10 cellular contexts compared by ENCODE assay signal in genomic region chrX:66163849-66164401, GRCh38. TPM values are rescaled to one million over a fixed set of nuclear protein-coding genes. Genes with fewer than 3 reads are reported as not detected.
A peak's percentile ranks its signal among the peaks of the same experiment; 100 is the strongest.
DNase-seq lines count a peak whose midpoint lies in the region; ATAC-seq, FAIRE-seq and TF ChIP-seq lines count a peak whose summit lies in the region.
"Had no signal": no experiment of that assay in that cellular context is flagged by ENCODE, and none has a peak within 500 bp of the region (broad histone marks: within the 10 kb centered on the region; RNA-seq: fewer than 3 reads in every experiment).

A gene with protein sequence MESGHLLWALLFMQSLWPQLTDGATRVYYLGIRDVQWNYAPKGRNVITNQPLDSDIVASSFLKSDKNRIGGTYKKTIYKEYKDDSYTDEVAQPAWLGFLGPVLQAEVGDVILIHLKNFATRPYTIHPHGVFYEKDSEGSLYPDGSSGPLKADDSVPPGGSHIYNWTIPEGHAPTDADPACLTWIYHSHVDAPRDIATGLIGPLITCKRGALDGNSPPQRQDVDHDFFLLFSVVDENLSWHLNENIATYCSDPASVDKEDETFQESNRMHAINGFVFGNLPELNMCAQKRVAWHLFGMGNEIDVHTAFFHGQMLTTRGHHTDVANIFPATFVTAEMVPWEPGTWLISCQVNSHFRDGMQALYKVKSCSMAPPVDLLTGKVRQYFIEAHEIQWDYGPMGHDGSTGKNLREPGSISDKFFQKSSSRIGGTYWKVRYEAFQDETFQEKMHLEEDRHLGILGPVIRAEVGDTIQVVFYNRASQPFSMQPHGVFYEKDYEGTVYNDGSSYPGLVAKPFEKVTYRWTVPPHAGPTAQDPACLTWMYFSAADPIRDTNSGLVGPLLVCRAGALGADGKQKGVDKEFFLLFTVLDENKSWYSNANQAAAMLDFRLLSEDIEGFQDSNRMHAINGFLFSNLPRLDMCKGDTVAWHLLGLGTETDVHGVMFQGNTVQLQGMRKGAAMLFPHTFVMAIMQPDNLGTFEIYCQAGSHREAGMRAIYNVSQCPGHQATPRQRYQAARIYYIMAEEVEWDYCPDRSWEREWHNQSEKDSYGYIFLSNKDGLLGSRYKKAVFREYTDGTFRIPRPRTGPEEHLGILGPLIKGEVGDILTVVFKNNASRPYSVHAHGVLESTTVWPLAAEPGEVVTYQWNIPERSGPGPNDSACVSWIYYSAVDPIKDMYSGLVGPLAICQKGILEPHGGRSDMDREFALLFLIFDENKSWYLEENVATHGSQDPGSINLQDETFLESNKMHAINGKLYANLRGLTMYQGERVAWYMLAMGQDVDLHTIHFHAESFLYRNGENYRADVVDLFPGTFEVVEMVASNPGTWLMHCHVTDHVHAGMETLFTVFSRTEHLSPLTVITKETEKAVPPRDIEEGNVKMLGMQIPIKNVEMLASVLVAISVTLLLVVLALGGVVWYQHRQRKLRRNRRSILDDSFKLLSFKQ (plus strand): TSS chrX:66164247. CDS start chrX:66170571, 6,324 bp downstream.

- peak; percentile 99 for FAIRE-seq in H1 (lab: Jason Lieb, UNC)

- H2AFZ ChIP-seq in H1 (ENCODE audit: low read length) (0 out of 2 replicates have a peak within 1 kb of the TSS, but pooled peaks have one; percentile 44), neural cell (ENCODE audit: low read depth, low read length) (no peak within 1 kb of the TSS)

- H3K27ac Mint-ChIP-seq in CD14-positive monocyte = no peak within 1 kb of the TSS
- peak within 1 kb of the TSS in 1 of 2 donors; percentile 54 for H3K27ac Mint-ChIP-seq in effector memory CD8-positive, alpha-beta T cell
- H3K27ac Mint-ChIP-seq: stimulated activated naive CD8-positive, alpha-beta T cell treated with anti-CD3 and anti-CD28 coated beads, Interleukin-15, Interleukin-2, amounts not matched to agents 100 ng/mL and 50 ng/mL, for 24 hours had no signal

- H3K14ac ChIP-seq in H1 (ENCODE audit: insufficient read length) = no peak within 1 kb of the TSS

- H2BK5ac ChIP-seq in H1 (ENCODE audit: low read depth, low read length) = no peak within 1 kb of the TSS; the same call in 1 of the 2 replicates

- no peaks in the 10 kb centered on the region; a peak in 1 of 7 replicates for H3K4me1 ChIP-seq in H1 (replicated peaks in 1 of 4; ENCODE audit: control insufficient read depth in 3 of 4, insufficient read depth in 4 of 4, low read length in 3 of 4)

- no peaks in the 10 kb centered on the region for H3K9me2 ChIP-seq in neural cell (ENCODE audit: insufficient read depth, low read length)

- TF ChIP-seq EP300 in H1 (IDR thresholded peaks at IDR 0.05; ENCODE audit: borderline replicate concordance in 1 of 2, low read depth in 2 of 2, low read length in 2 of 2) (no peak), neural cell (conservative IDR thresholded peaks at IDR 0.05; ENCODE audit: poor library complexity, severe bottlenecking) (no peak)

- no peak within 1 kb of the TSS for H2BK15ac ChIP-seq in H1 (ENCODE audit: low read length)

- CTCF ChIA-PET in H1 (lab: Charles Lee; ENCODE audit: partially characterized antibody) (no interaction called here), RWPE1 (lab: Yijun Ruan, JAX) (no interaction called here)

- WGBS in H1 (ENCODE audit: extremely low coverage in 1 of 2, insufficient coverage in 1 of 2, insufficient read length in 1 of 2, insufficient replicate concordance in 2 of 2, low coverage in 1 of 2, low lambda C conversion rate in 2 of 2, missing lambda C conversion rate in 1 of 2), 2 experiments = 0% methylated on average over 3 of the region's 3 CpGs; no CpG with 5 or more reads in 1 of the 2 experiments

- no peak within 1 kb of the TSS for H2BK12ac ChIP-seq in H1 (ENCODE audit: low read depth, low read length)

- H3K27me3 ChIP-seq in H1 (replicated peaks in 1 of 4; ENCODE audit: control insufficient read depth in 3 of 4, extremely low read depth in 1 of 4, insufficient read depth in 3 of 4, low read length in 3 of 4) (no peaks in the 10 kb centered on the region), neural cell (ENCODE audit: insufficient read depth, low read depth, low read length) (no peaks in the 10 kb centered on the region)

- TF ChIP-seq RAD21 in H1 (IDR thresholded peaks at IDR 0.05 in 1 of 2, conservative IDR thresholded peaks at IDR 0.05 in 1 of 2; ENCODE audit: low read depth in 2 of 2, low read length in 2 of 2) = no peak
- no peak for TF ChIP-seq RAD21 in neural cell (conservative IDR thresholded peaks at IDR 0.05)

- H3K27me3 Mint-ChIP-seq in CD14-positive monocyte (ENCODE audit: low read depth in 3 of 3) = peaks cover 0 to 25% (median 0%) of the 10 kb centered on the region in 3 donors
- no peaks in the 10 kb centered on the region for H3K27me3 Mint-ChIP-seq in effector memory CD8-positive, alpha-beta T cell
- H3K27me3 Mint-ChIP-seq: stimulated activated naive CD8-positive, alpha-beta T cell treated with anti-CD3 and anti-CD28 coated beads, Interleukin-15, Interleukin-2, amounts not matched to agents 100 ng/mL and 50 ng/mL, for 24 hours had no signal

- no peak within 1 kb of the TSS for H2AK5ac ChIP-seq in H1 (ENCODE audit: low read depth, low read length)

- H3K9me3 ChIP-seq in H1 (ENCODE audit: insufficient read depth in 2 of 2, low read depth in 1 of 2, low read length in 1 of 2) (no peaks in the 10 kb centered on the region), neural cell (ENCODE audit: low read length) (no peaks in the 10 kb centered on the region)

- peak within 1 kb of the TSS; percentile 61 to 76 for H3K4me2 ChIP-seq in H1 (ENCODE audit: insufficient read depth in 1 of 2, low read depth in 2 of 2, low read length in 2 of 2)
- no peak within 1 kb of the TSS for H3K4me2 ChIP-seq in neural cell (ENCODE audit: low read length)

- peaks cover 0 to 34% of the 10 kb centered on the region in 2 experiments; a peak in 2 of 4 replicates for H3K79me2 ChIP-seq in H1 (ENCODE audit: control insufficient read depth in 1 of 2, insufficient read depth in 2 of 2, low read length in 2 of 2)
- H3K79me2 ChIP-seq in neural cell (replicated peaks; ENCODE audit: insufficient read depth, low read length) = no peaks in the 10 kb centered on the region

- H4K91ac ChIP-seq in H1 (replicated peaks; ENCODE audit: insufficient read length, low read length) = peak within 1 kb of the TSS; percentile 55

- H4K8ac ChIP-seq in H1 (ENCODE audit: extremely low read depth, insufficient read depth, low read length) = no peak within 1 kb of the TSS

- ATAC-seq in HG03064 (IDR thresholded peaks at IDR 0.05; ENCODE audit: low read depth, unreplicated experiment) = peak; percentile 68
- no peak for ATAC-seq in effector memory CD8-positive, alpha-beta T cell (replicated peaks)

- H3K23me2 ChIP-seq in H1 (ENCODE audit: low read depth, low read length) = 0 out of 2 replicates have a peak, but pooled peaks cover 2% of the 10 kb centered on the region

- no peaks in the 10 kb centered on the region for H3K79me1 ChIP-seq in H1 (ENCODE audit: low read depth, low read length)

- no peak within 1 kb of the TSS for H3K4me3 Mint-ChIP-seq in CD14-positive monocyte
- no peak within 1 kb of the TSS for H3K4me3 Mint-ChIP-seq in effector memory CD8-positive, alpha-beta T cell
- H3K4me3 Mint-ChIP-seq: stimulated activated naive CD8-positive, alpha-beta T cell treated with anti-CD3 and anti-CD28 coated beads, Interleukin-15, Interleukin-2, amounts not matched to agents 100 ng/mL and 50 ng/mL, for 24 hours had no signal

- peak within 1 kb of the TSS; percentile 20 to 79 (median 56) for H3K9ac ChIP-seq in H1 (replicated peaks in 1 of 4; ENCODE audit: extremely low read depth in 1 of 4, low read depth in 3 of 4, low read length in 3 of 4)
- peak within 1 kb of the TSS; percentile 23 for H3K9ac ChIP-seq in neural cell (ENCODE audit: low read length)

- H3K36me3 ChIP-seq in H1 (ENCODE audit: control insufficient read depth in 2 of 4, insufficient read depth in 4 of 4, low read length in 3 of 4) (peaks cover 0 to 8% (median under 1%) of the 10 kb centered on the region in 4 experiments; a peak in 3 of 8 replicates), neural cell (ENCODE audit: insufficient read depth, low read length) (no peaks in the 10 kb centered on the region)

- TF ChIP-seq POLR2A in H1 (IDR thresholded peaks at IDR 0.05; ENCODE audit: control extremely low read depth in 1 of 2, low read depth in 2 of 2, low read length in 2 of 2) = no peak

- H3K4ac ChIP-seq in H1 (replicated peaks; ENCODE audit: insufficient read length, low read depth, low read length) = no peak within 1 kb of the TSS

- H2BK20ac ChIP-seq in H1 (ENCODE audit: low read length) = no peak within 1 kb of the TSS

- peak within 1 kb of the TSS; percentile 41 for H4K5ac ChIP-seq in H1 (ENCODE audit: insufficient read length, low read depth, low read length)

- peaks cover 0 to 3% (median 0%) of the 10 kb centered on the region in 7 donors for H3K9me3 Mint-ChIP-seq in CD14-positive monocyte
- H3K9me3 Mint-ChIP-seq in effector memory CD8-positive, alpha-beta T cell = no peaks in the 10 kb centered on the region
- H3K9me3 Mint-ChIP-seq: stimulated activated naive CD8-positive, alpha-beta T cell treated with anti-CD3 and anti-CD28 coated beads, Interleukin-15, Interleukin-2, amounts not matched to agents 100 ng/mL and 50 ng/mL, for 24 hours had no signal

- intact Hi-C loops in CD14-positive monocyte (cut with micrococcal nuclease) = no loop called here

- H3F3A ChIP-seq in neural cell (ENCODE audit: insufficient read depth, low read length, poor library complexity, severe bottlenecking) = no peaks in the 10 kb centered on the region

- POLR2A ChIA-PET in H1 (lab: Charles Lee; ENCODE audit: partially characterized antibody) = interaction anchor here (0.9 kb wide), 1 partner anchor 9 kb away, joined by 3 read pairs; no protein-coding TSS in a partner anchor
- POLR2A ChIA-PET in RWPE1 (lab: Yijun Ruan, JAX; ENCODE audit: low non-redundant PET) = no interaction called here

- DNase-seq in EH (ENCODE audit: low read depth) = peak; percentile 2
- DNase-seq in H1 (ENCODE audit: low read depth in 1 of 2, low spot score in 2 of 2) = peak; percentile 2 to 41
- DNase-seq in CD14-positive monocyte (ENCODE audit: low spot score) = no peak
- DNase-seq in effector memory CD8-positive, alpha-beta T cell = no peak
- DNase-seq in T-helper 2 cell = no peak
- no peak for DNase-seq in RWPE1 (ENCODE audit: low spot score)

- no peaks in the 10 kb centered on the region for H3K36me3 Mint-ChIP-seq in CD14-positive monocyte
- H3K36me3 Mint-ChIP-seq in effector memory CD8-positive, alpha-beta T cell (ENCODE audit: insufficient read depth) = no peaks in the 10 kb centered on the region

- no peaks in the 10 kb centered on the region for H3K4me1 Mint-ChIP-seq in CD14-positive monocyte
- H3K4me1 Mint-ChIP-seq in effector memory CD8-positive, alpha-beta T cell (ENCODE audit: low read depth in 2 of 2) = no peaks in the 10 kb centered on the region

- peak within 1 kb of the TSS; percentile 64 for H3K56ac ChIP-seq in H1 (replicated peaks; ENCODE audit: insufficient read length, low read depth, low read length)

- H3K18ac ChIP-seq in H1 (ENCODE audit: extremely low read depth, low read length) = no peak within 1 kb of the TSS; the same call in 1 of the 2 replicates

- no peak within 1 kb of the TSS for H3K23ac ChIP-seq in H1 (ENCODE audit: insufficient read length)

- no peak within 1 kb of the TSS for H2BK120ac ChIP-seq in H1 (replicated peaks; ENCODE audit: low read depth, low read length)

- H4K20me1 ChIP-seq in H1 (replicated peaks in 1 of 2; ENCODE audit: control insufficient read depth in 1 of 2, insufficient read depth in 2 of 2, low read length in 2 of 2) (no peaks in the 10 kb centered on the region), neural cell (ENCODE audit: insufficient read depth) (no peaks in the 10 kb centered on the region)

- TF ChIP-seq CTCF in H1 (IDR thresholded peaks at IDR 0.05; ENCODE audit: control extremely low read depth in 1 of 3, insufficient read depth in 1 of 3, low read depth in 1 of 3, low read length in 3 of 3) (no peak), neural cell (IDR thresholded peaks at IDR 0.05; ENCODE audit: poor library complexity, severe bottlenecking) (no peak), CD14-positive monocyte (IDR thresholded peaks at IDR 0.05) (no peak), RWPE1 (conservative IDR thresholded peaks at IDR 0.05; ENCODE audit: low read depth) (no peak)

- H3K27ac ChIP-seq in H1 (ENCODE audit: low read depth, low read length) (no peak within 1 kb of the TSS; the same call in 1 of the 2 replicates), neural cell (ENCODE audit: low read length) (no peak within 1 kb of the TSS), RWPE1 (no peak within 1 kb of the TSS)

- H3K4me3 ChIP-seq in H1 (ENCODE audit: extremely low read depth in 1 of 4, insufficient read depth in 2 of 4, low read depth in 3 of 4, low read length in 4 of 4) (peak within 1 kb of the TSS; percentile 32 to 92 (median 77)), neural cell (ENCODE audit: low read length) (peak within 1 kb of the TSS; percentile 58)

RNA-seq across cellular contexts. Expression of the gene that starts here (rescaled TPM):
- 41.4 and 46.2 TPM in 2 replicates for total RNA-seq in H1 (2021; fragmentation: NEBNext Ultra II Directional; extraction: Animal tissue kit (Norgen Biotek cat#: 25700))
- polyA plus RNA-seq in H1 (2011; rRNA removed) (20.2 and 27.4 TPM in 2 replicates), neural cell (8.7 and 11.6 TPM in 2 replicates), CD14-positive monocyte (not detected)
- 30.3 TPM for polyA plus RNA-seq in H1 (2011; cell fraction: cytosol; rRNA removed)
- 47.8 TPM for polyA plus RNA-seq in H1 (2011; cell fraction: nucleus; rRNA removed)
- 32.8 to 37.9 TPM (median 35.4 TPM) in 4 replicates for polyA plus RNA-seq in H1 (2012, experiment 1 of 2)
- polyA plus RNA-seq in H1 (2012, experiment 2 of 2) = 10.5 TPM
- 58.6 TPM for polyA plus RNA-seq in H1 (2013, experiment 1 of 2)
- 60.4 TPM for polyA plus RNA-seq in H1 (2013, experiment 2 of 2)
- polyA minus RNA-seq in H1 (2011; rRNA and poly(A)+ RNA removed) = 64.5 and 114 TPM in 2 replicates
- 15.9 TPM for polyA minus RNA-seq in H1 (2011; cell fraction: cytosol; rRNA and poly(A)+ RNA removed)
- 61.3 TPM for polyA minus RNA-seq in H1 (2011; cell fraction: nucleus; rRNA and poly(A)+ RNA removed)
- polyA minus RNA-seq in neural cell = 11.4 and 15.2 TPM in 2 replicates
- total RNA-seq: RPMI7951 had no signal

Comparison
In these comparisons a context has a peak if more than half of its experiments do, and no peak if none do; other contexts are left out.
1. DNase-seq: peak in EH (single experiment) and H1 (2 of 2); none in CD14-positive monocyte (single experiment), effector memory CD8-positive, alpha-beta T cell (0 of 3), T-helper 2 cell (0 of 5) and RWPE1 (single experiment).